Comparison of ENCODE assay signal across 11 cellular contexts in the genomic region with DNA sequence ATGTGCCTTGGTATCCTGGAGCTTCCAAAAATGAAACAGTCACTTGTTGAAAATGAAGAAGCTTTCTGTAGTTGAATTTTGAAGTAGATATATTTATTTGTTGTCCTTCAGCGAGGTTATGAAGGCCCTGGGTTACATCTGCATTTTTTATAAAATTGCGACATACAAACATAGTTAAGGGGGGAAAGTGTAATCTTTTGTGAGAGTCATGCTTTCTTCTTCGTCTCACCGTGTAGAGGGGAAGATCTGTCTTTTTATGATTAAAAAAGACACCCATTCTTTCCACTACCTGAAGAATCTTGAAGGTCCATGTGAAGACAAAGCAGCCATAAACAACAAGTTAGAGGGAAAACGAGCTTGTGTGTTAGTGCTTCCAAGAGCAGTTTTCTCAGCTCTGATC. TPM values are rescaled to one million over a fixed set of nuclear protein-coding genes. Genes with fewer than 3 reads are reported as not detected.
DNase-seq lines count a peak whose midpoint lies in the region; ATAC-seq, FAIRE-seq and TF ChIP-seq lines count a peak whose summit lies in the region.
"Had no signal": no experiment of that assay in that cellular context is flagged by ENCODE, and none has a peak within 500 bp of the region (broad histone marks: within the 10 kb centered on the region; RNA-seq: fewer than 3 reads in every experiment).

No MANE protein-coding gene starts in this region.

- TF ChIP-seq CTCF in GM12878 (IDR thresholded peaks at IDR 0.05 in 2 of 3, conservative IDR thresholded peaks at IDR 0.05 in 1 of 3; ENCODE audit: control insufficient read depth in 2 of 3, extremely low read depth in 1 of 3, insufficient read depth in 1 of 3, low read depth in 3 of 3, low read length in 3 of 3), result no peak
- TF ChIP-seq CTCF in transverse colon (IDR thresholded peaks at IDR 0.05), result no peak

- H3K36me3 ChIP-seq in GM12878 (ENCODE audit: control insufficient read depth in 2 of 2, insufficient read depth in 2 of 2, low read length in 1 of 2) (peaks cover 0 to 2% of the 10 kb centered on the region in 2 experiments; a peak in 2 of 4 replicates), mesodermal cell (ENCODE audit: control insufficient read depth, insufficient read depth, low read length) (peaks cover 8% of the 10 kb centered on the region), transverse colon (no peaks in the 10 kb centered on the region)

- ATAC-seq in GM12878, result no peak
- ATAC-seq in HG03135 (IDR thresholded peaks at IDR 0.05; ENCODE audit: unreplicated experiment), result no peak
- ATAC-seq: sciatic nerve; stimulated activated effector memory CD8-positive, alpha-beta T cell treated with anti-CD3 and anti-CD28 coated beads, Interleukin-12 subunit alpha, Interleukin-12 subunit beta, amount 100 ng/mL, for 72 hours had no signal

- no peak for FAIRE-seq in GM12878 (lab: Jason Lieb, UNC)

- H3K27ac ChIP-seq in GM12878 (ENCODE audit: control insufficient read depth, insufficient read depth) (peak overlapping the region; percentile 96), mesodermal cell (ENCODE audit: low read depth, low read length, severe bottlenecking) (peak overlapping the region; percentile 30), transverse colon (peak overlapping the region; percentile 90 to 96 (median 94))

- CTCF ChIA-PET in GM12878 (lab: Yijun Ruan, JAX), result interaction anchor here (1.0 to 2.7 kb wide), 5 partner anchors 11 to 93 kb away, joined by 3 to 14 read pairs (median 5); no protein-coding TSS in a partner anchor

- no peak overlapping the region; the same call in 1 of the 2 replicates for H3K4me3 ChIP-seq in GM12878
- H3K4me3 ChIP-seq in mesodermal cell (ENCODE audit: extremely low read depth, insufficient read depth, low read length, poor library complexity, severe bottlenecking), result no peak overlapping the region
- H3K4me3 ChIP-seq in transverse colon, result no peak overlapping the region
- H3K4me3 ChIP-seq: coronary artery had no signal

- SMC1A ChIA-PET in GM12878 (lab: Charles Lee; ENCODE audit: uncharacterized antibody, unreplicated experiment), result interaction anchor here (1.1 to 14.1 kb wide), 14 partner anchors 8 to 461 kb away, joined by 3 to 256 read pairs (median 5); no protein-coding TSS in a partner anchor

- 94% methylated on average over 5 of the region's 5 CpGs for WGBS in GM12878 (ENCODE audit: insufficient coverage, insufficient replicate concordance, low lambda C conversion rate, missing lambda C conversion rate)
- 80 to 92% methylated on average over 2 of the region's 5 CpGs for WGBS in mesodermal cell (ENCODE audit: insufficient coverage in 2 of 2), 2 experiments
- 37 to 39% methylated on average over 5 of the region's 5 CpGs for WGBS in transverse colon (ENCODE audit: low coverage in 1 of 2), 2 donors

- no peak for TF ChIP-seq POLR2A in GM12878 (IDR thresholded peaks at IDR 0.05; ENCODE audit: low read depth, low read length)
- no peak for TF ChIP-seq POLR2A in transverse colon (IDR thresholded peaks at IDR 0.05)

- peaks cover 98% of the 10 kb centered on the region for H3K79me2 ChIP-seq in GM12878 (ENCODE audit: control insufficient read depth, insufficient read depth, low read length)

- DNase-seq in NOMO-1 treated with DMSO at 0.1 percent for 48 hours (lab: John Stamatoyannopoulos, UW; ENCODE audit: unreplicated experiment) (peak; percentile 38), NOMO-1 treated with dmso at 0.1 percent for 144 hours (lab: John Stamatoyannopoulos, UW; ENCODE audit: unreplicated experiment) (no peak), GM12878 (ENCODE audit: low read depth, low spot score) (no peak), transverse colon (no peak), mesenteric fat pad (ENCODE audit: low spot score) (no peak), NCI-H2107 (lab: John Stamatoyannopoulos, UW) (no peak)

- H4K20me1 ChIP-seq in GM12878 (ENCODE audit: control insufficient read depth, insufficient read depth), result no peaks in the 10 kb centered on the region; the same call in 1 of the 2 replicates

- TF ChIP-seq RAD21 in GM12878 (IDR thresholded peaks at IDR 0.05; ENCODE audit: insufficient read depth, low read depth, low read length), result no peak

- H3K9ac ChIP-seq in GM12878 (ENCODE audit: control insufficient read depth, insufficient read depth, low read length), result no peak overlapping the region; the same call in 1 of the 2 replicates

- TF ChIP-seq EP300 in GM12878 (IDR thresholded peaks at IDR 0.05; ENCODE audit: borderline replicate concordance in 1 of 2, control insufficient read depth in 1 of 2, low read depth in 2 of 2, low read length in 2 of 2), result no peak
- TF ChIP-seq EP300 in transverse colon (IDR thresholded peaks at IDR 0.05; ENCODE audit: low read depth), result no peak

- no peak overlapping the region for H2AFZ ChIP-seq in GM12878 (ENCODE audit: control insufficient read depth, low read depth, low read length)

- H3K4me2 ChIP-seq in GM12878 (ENCODE audit: control insufficient read depth, insufficient read depth), result peak overlapping the region; percentile 99

- no peaks in the 10 kb centered on the region for H3K9me3 ChIP-seq in GM12878 (replicated peaks; ENCODE audit: control insufficient read depth, insufficient read depth, low read length)
- H3K9me3 ChIP-seq in mesodermal cell (ENCODE audit: control insufficient read depth, low read length), result no peaks in the 10 kb centered on the region
- H3K9me3 ChIP-seq in transverse colon, result no peaks in the 10 kb centered on the region

- H3K27me3 ChIP-seq in GM12878 (replicated peaks in 1 of 2; ENCODE audit: control insufficient read depth in 2 of 2, insufficient read depth in 2 of 2, low read length in 1 of 2) (no peaks in the 10 kb centered on the region), transverse colon (no peaks in the 10 kb centered on the region)

- RAD21 ChIA-PET in GM12878 (lab: Charles Lee; ENCODE audit: unreplicated experiment), result interaction anchor here (0.9 to 5.8 kb wide), 10 partner anchors 10 to 346 kb away, joined by 3 to 49 read pairs (median 4); no protein-coding TSS in a partner anchor

- peaks cover 68% of the 10 kb centered on the region for H3K4me1 ChIP-seq in GM12878 (ENCODE audit: control insufficient read depth, insufficient read depth, low read length)
- peaks cover 60% of the 10 kb centered on the region for H3K4me1 ChIP-seq in mesodermal cell (ENCODE audit: control insufficient read depth, insufficient read depth, low read length, poor library complexity, severe bottlenecking)
- H3K4me1 ChIP-seq in transverse colon, result peaks cover 40 to 83% (median 77%) of the 10 kb centered on the region in 4 donors

- in situ Hi-C loops in GM12878 (cut with MboI), result no loop called here
- in situ Hi-C loops in transverse colon (cut with MboI; ENCODE audit: low pct_ligation_motif_present in 1 of 4, low pct_unique_long_range_greater_than_20kb in 1 of 4, low sequenced_read_pairs in 3 of 4), result no loop called here

- no TSS peak for BruUV-seq in GM12878 (replicated peaks; lab: Mats Ljungman, UMichigan)

- POLR2A ChIA-PET in GM12878 (lab: Charles Lee), result interaction anchor here (0.7 to 2.9 kb wide), 4 partner anchors 10 to 58 kb away, joined by 3 to 20 read pairs (median 8); no protein-coding TSS in a partner anchor

- intact Hi-C loops in GM12878 (cut with micrococcal nuclease; ENCODE audit: unreplicated experiment), result no loop called here
- intact Hi-C loops in transverse colon (cut with DNase I; ENCODE audit: low total_unique reads), result no loop called here

TF ChIP-seq in GM12878, 131 proteins besides CTCF, POLR2A, EP300 and RAD21 (continues in another document):
- TF ChIP-seq IKZF2 (IDR thresholded peaks at IDR 0.05) (no peak), MTA2 (IDR thresholded peaks at IDR 0.05; ENCODE audit: low read depth) (no peak), BMI1 (IDR thresholded peaks at IDR 0.05; ENCODE audit: borderline replicate concordance) (no peak)
- TF ChIP-seq, protein P1, sequence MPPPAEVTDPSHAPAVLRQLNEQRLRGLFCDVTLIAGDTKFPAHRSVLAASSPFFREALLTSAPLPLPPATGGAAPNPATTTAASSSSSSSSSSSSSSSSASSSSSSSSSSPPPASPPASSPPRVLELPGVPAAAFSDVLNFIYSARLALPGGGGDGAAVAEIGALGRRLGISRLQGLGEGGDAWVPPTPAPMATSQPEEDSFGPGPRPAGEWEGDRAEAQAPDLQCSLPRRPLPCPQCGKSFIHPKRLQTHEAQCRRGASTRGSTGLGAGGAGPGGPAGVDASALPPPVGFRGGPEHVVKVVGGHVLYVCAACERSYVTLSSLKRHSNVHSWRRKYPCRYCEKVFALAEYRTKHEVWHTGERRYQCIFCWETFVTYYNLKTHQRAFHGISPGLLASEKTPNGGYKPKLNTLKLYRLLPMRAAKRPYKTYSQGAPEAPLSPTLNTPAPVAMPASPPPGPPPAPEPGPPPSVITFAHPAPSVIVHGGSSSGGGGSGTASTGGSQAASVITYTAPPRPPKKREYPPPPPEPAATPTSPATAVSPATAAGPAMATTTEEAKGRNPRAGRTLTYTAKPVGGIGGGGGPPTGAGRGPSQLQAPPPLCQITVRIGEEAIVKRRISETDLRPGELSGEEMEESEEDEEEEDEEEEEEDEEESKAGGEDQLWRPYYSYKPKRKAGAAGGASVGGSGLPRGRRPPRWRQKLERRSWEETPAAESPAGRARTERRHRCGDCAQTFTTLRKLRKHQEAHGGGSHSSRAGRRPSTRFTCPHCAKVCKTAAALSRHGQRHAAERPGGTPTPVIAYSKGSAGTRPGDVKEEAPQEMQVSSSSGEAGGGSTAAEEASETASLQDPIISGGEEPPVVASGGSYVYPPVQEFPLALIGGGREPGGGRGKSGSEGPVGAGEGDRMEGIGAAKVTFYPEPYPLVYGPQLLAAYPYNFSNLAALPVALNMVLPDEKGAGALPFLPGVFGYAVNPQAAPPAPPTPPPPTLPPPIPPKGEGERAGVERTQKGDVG (CRISPR knock-in tag; IDR thresholded peaks at IDR 0.05), result no peak

RNA-seq across cellular contexts. Expression of gene RREB1, which starts 37.0 kb away (rescaled TPM):
- total RNA-seq in GM12878 (2013; cell fraction: nucleolus; rRNA removed), result 160 and 173 TPM in 2 replicates
- total RNA-seq in GM12878 (2014; rRNA removed) (12.3 and 14.9 TPM in 2 replicates), GM12878 (2014; rRNA removed; fragmentation: Illumina TruSeq; extraction: Trizol) (12.4 and 12.5 TPM in 2 replicates), GM12878 (2021) (27.3 and 30.3 TPM in 2 replicates), transverse colon (100 to 1,000 TPM in 2 of 4 donors, 10 to 100 TPM in 2; 73.9 to 214 (median 107) TPM), mesenteric fat pad (94.5 TPM)
- 5.8 TPM for polyA plus RNA-seq in GM12878 (2011; ENCODE audit: low read depth)
- polyA plus RNA-seq in GM12878 (2011; rRNA removed) (2.9 and 3.1 TPM in 2 replicates), GM12878 (2014; fragmentation: Illumina TruSeq; extraction: Trizol) (4.4 and 7.2 TPM in 2 replicates), GM12878 (2014; fragmentation: Nextera tagmentation; extraction: Ambion mirVana) (1 to 10 TPM; 1.9 to 2.1 TPM), GM12878 (2014; rRNA removed) (9.3 and 11.3 TPM in 2 replicates), GM12878 (2016; fragmentation: Nextera tagmentation; extraction: Ambion mirVana) (1 to 10 TPM; 7.9 to 9.9 TPM)
- 2.9 and 4.9 TPM in 2 replicates for polyA plus RNA-seq in GM12878 (2011; cell fraction: cytosol; rRNA removed)
- 13.5 and 17.6 TPM in 2 replicates for polyA plus RNA-seq in GM12878 (2011; cell fraction: nucleus; rRNA removed)
- 11.1 and 11.2 TPM in 2 replicates for polyA plus RNA-seq in GM12878 (2012)
- 39.6 and 43.2 TPM in 2 replicates for polyA minus RNA-seq in GM12878 (2011; rRNA and poly(A)+ RNA removed)
- 10.9 and 14.4 TPM in 2 replicates for polyA minus RNA-seq in GM12878 (2011; cell fraction: cytosol; rRNA and poly(A)+ RNA removed)
- 39.0 and 65.1 TPM in 2 replicates for polyA minus RNA-seq in GM12878 (2011; cell fraction: nucleus; rRNA and poly(A)+ RNA removed)
- 21.5 TPM for polyA plus RNA-seq in mesodermal cell (2013, experiment 1 of 2)
- polyA plus RNA-seq in mesodermal cell (2013, experiment 2 of 2), result 16.1 TPM

Comparison
In these comparisons a context has a peak if more than half of its experiments do, and no peak if none do; other contexts are left out.
1. H3K27ac ChIP-seq: peak in every context shown above with its lines; median percentile 96 in GM12878; 94 in transverse colon; 30 in mesodermal cell.